Comparison of ENCODE assay signal across 25 cellular contexts in genomic region chr18:12091742-12092141, GRCh38. TPM values are rescaled to one million over a fixed set of nuclear protein-coding genes. Genes with fewer than 3 reads are reported as not detected.
"Had no signal": no experiment of that assay in that cellular context is flagged by ENCODE, and none has a peak within 500 bp of the region (broad histone marks: within the 10 kb centered on the region; RNA-seq: fewer than 3 reads in every experiment).

No MANE protein-coding gene starts in this region.

- H3K27ac ChIP-seq: coronary artery, heart right ventricle, left ventricle myocardium inferior, lower lobe of right lung, right atrium auricular region, sigmoid colon, uterus had no signal

- H3K4me1 ChIP-seq: heart right ventricle, left ventricle myocardium inferior, lower lobe of right lung, right atrium auricular region, sigmoid colon, uterus had no signal

- H3K36me3 Mint-ChIP-seq: memory B cell, mesothelial cell of epicardium, naive B cell, type B pancreatic cell had no signal

- H3K4me1 Mint-ChIP-seq: endodermal cell, memory B cell, mesothelial cell of epicardium, naive B cell, nephron had no signal

- H3K4me3 ChIP-seq: coronary artery, heart right ventricle, left ventricle myocardium inferior, lower lobe of right lung, right atrium auricular region, sigmoid colon, uterus had no signal

- H3K36me3 ChIP-seq: heart right ventricle, left ventricle myocardium inferior, lower lobe of right lung, right atrium auricular region, sigmoid colon, uterus had no signal

- H3K27me3 ChIP-seq: right atrium auricular region, sigmoid colon, uterus had no signal

- ATAC-seq: lower lobe of right lung had no signal

- H3K9me3 ChIP-seq: heart right ventricle, left ventricle myocardium inferior, lower lobe of right lung, right atrium auricular region, sigmoid colon, uterus had no signal

- H3K27ac Mint-ChIP-seq: endodermal cell, memory B cell, mesothelial cell of epicardium, naive B cell, nephron, type B pancreatic cell had no signal

- H3K4me3 Mint-ChIP-seq: endodermal cell, memory B cell, mesothelial cell of epicardium, naive B cell, nephron, type B pancreatic cell had no signal

- DNase-seq: effector CD4-positive, alpha-beta T cell; endodermal cell; heart right ventricle; hypothalamus; left ventricle myocardium inferior; lower lobe of right lung; naive B cell; sigmoid colon; small intestine; stimulated activated CD4-positive, alpha-beta T cell treated with anti-CD3 and anti-CD28 coated beads, Interleukin-12 subunit alpha, Interleukin-12 subunit beta, amount 100 ng/mL, for 4 hours; stimulated activated naive CD4-positive, alpha-beta T cell; uterus had no signal

RNA-seq across cellular contexts. Expression of gene ANKRD62, which starts 1.9 kb away (rescaled TPM):
- total RNA-seq: chondrocyte, dermis microvascular lymphatic vessel endothelial cell, endodermal cell, endothelial cell of umbilical vein, fibroblast of lung, frontal cortex, heart right ventricle, left ventricle myocardium inferior, mesothelial cell of epicardium, mucosa of gallbladder, osteoblast, right atrium auricular region had no signal
